In the genomic region with DNA sequence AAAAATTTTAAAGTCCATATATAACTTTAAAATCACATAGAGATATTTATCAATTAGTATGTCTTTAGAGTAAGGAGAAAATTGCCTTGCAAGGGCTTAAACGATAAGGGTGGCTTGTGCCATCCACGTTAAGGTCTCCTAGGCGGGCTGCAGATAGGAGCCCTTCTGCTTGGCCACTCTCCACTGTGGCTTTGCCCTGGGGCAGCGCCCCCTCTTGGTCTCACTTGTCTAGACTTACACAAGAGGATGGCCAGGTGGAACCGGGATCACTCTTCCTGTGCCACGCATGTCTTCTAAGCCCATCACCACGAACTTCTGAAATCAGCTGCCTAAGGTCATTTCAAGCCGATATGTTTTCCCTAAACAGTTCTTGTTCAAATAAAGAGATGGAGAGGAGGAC, we compare ENCODE assay signal across 9 cellular contexts. TPM values are rescaled to one million over a fixed set of nuclear protein-coding genes. Genes with fewer than 3 reads are reported as not detected.
A peak's percentile ranks its signal among the peaks of the same experiment; 100 is the strongest.
DNase-seq lines count a peak whose midpoint lies in the region; ATAC-seq and TF ChIP-seq lines count a peak whose summit lies in the region.
"Had no signal": no experiment of that assay in that cellular context is flagged by ENCODE, and none has a peak within 500 bp of the region (broad histone marks: within the 10 kb centered on the region; RNA-seq: fewer than 3 reads in every experiment).

No MANE protein-coding gene starts in this region.

- H3K18ac ChIP-seq in neuronal stem cell (ENCODE audit: low read length): no peak overlapping the region

- no peak overlapping the region for H3K14ac ChIP-seq in neuronal stem cell (ENCODE audit: low read length)

- H3K4me1 ChIP-seq in body of pancreas: peaks cover 40% of the 10 kb centered on the region
- peaks cover 13 to 91% (median 52%) of the 10 kb centered on the region in 6 donors for H3K4me1 ChIP-seq in spleen
- peaks cover 15 to 20% of the 10 kb centered on the region in 2 donors for H3K4me1 ChIP-seq in neuronal stem cell (ENCODE audit: control insufficient read depth in 2 of 2, insufficient read depth in 1 of 2, low read depth in 1 of 2, low read length in 2 of 2)
- peaks cover 21 to 31% of the 10 kb centered on the region in 2 donors for H3K4me1 ChIP-seq in ascending aorta

- no peak overlapping the region for H4K91ac ChIP-seq in neuronal stem cell (ENCODE audit: low read depth, low read length, poor library complexity)

- H3K9me3 ChIP-seq in body of pancreas (no peaks in the 10 kb centered on the region), spleen (no peaks in the 10 kb centered on the region), neuronal stem cell (replicated peaks in 1 of 2; ENCODE audit: control insufficient read depth in 2 of 2, insufficient read depth in 1 of 2, low read depth in 1 of 2, low read length in 2 of 2) (no peaks in the 10 kb centered on the region), ascending aorta (no peaks in the 10 kb centered on the region)

- TF ChIP-seq POLR2A in NB4 (IDR thresholded peaks at IDR 0.05; ENCODE audit: extremely low read depth, insufficient read length): no peak
- TF ChIP-seq POLR2A in body of pancreas (IDR thresholded peaks at IDR 0.05): no peak
- no peak for TF ChIP-seq POLR2A in spleen (IDR thresholded peaks at IDR 0.05)

- peaks cover 13% of the 10 kb centered on the region for H3K79me1 ChIP-seq in neuronal stem cell (ENCODE audit: low read depth, low read length)

- no peak overlapping the region for H2BK15ac ChIP-seq in neuronal stem cell (ENCODE audit: low read length)

- no peak overlapping the region for H2BK12ac ChIP-seq in neuronal stem cell (ENCODE audit: low read length)

- peaks cover 4 to 10% of the 10 kb centered on the region in 2 donors for H3K36me3 ChIP-seq in body of pancreas (replicated peaks in 1 of 2; ENCODE audit: insufficient read depth in 1 of 2, low read depth in 2 of 2)
- H3K36me3 ChIP-seq in spleen: peaks cover 0 to 65% (median 34%) of the 10 kb centered on the region in 6 donors
- peaks cover 18 to 61% of the 10 kb centered on the region in 2 donors for H3K36me3 ChIP-seq in neuronal stem cell (replicated peaks in 1 of 2; ENCODE audit: control insufficient read depth in 2 of 2, insufficient read depth in 2 of 2, low read length in 2 of 2)
- H3K36me3 ChIP-seq in ascending aorta: peaks cover 28 to 55% of the 10 kb centered on the region in 2 donors

- no peak overlapping the region for H3K4me2 ChIP-seq in neuronal stem cell (ENCODE audit: insufficient read depth, low read length, poor library complexity, severe bottlenecking)

- no peak overlapping the region for H2AK5ac ChIP-seq in neuronal stem cell (ENCODE audit: low read depth, low read length)

- intact Hi-C loops in body of pancreas (cut with DNase I) (no loop called here), spleen (cut with DNase I; ENCODE audit: low total_unique reads) (no loop called here), ascending aorta (cut with DNase I) (no loop called here)

- DNase-seq in activated CD4-positive, alpha-beta T cell treated with anti-CD3 and anti-CD28 coated beads for 48 hours: peak; percentile 65
- no peak for DNase-seq in activated CD4-positive, alpha-beta T cell treated with anti-CD3 and anti-CD28 coated beads, Interleukin-2, amount 50 U/mL, for 4 hours
- DNase-seq in NB4 (ENCODE audit: low read depth): peak; percentile 63
- peak in 3 of 4 donors; percentile 43 to 67 (median 50) for DNase-seq in body of pancreas
- no peak for DNase-seq in spleen
- DNase-seq in NCI-H2107 treated with DMSO at 0.1 percent for 48 hours (lab: John Stamatoyannopoulos, UW; ENCODE audit: unreplicated experiment): no peak
- DNase-seq in neuronal stem cell (ENCODE audit: low spot score): no peak
- no peak for DNase-seq in ascending aorta (ENCODE audit: low spot score in 2 of 2)

- H3K9ac ChIP-seq in neuronal stem cell (ENCODE audit: low read depth, low read length, poor library complexity): no peak overlapping the region

- ATAC-seq in body of pancreas: no peak

- H3K23ac ChIP-seq in neuronal stem cell (ENCODE audit: low read depth, low read length, poor library complexity): no peak overlapping the region

- H4K8ac ChIP-seq in neuronal stem cell (ENCODE audit: low read depth, low read length): no peak overlapping the region

- H3K4me3 ChIP-seq in NB4 (ENCODE audit: low read depth, low read length) (no peak overlapping the region), body of pancreas (no peak overlapping the region), spleen (no peak overlapping the region), neuronal stem cell (ENCODE audit: low read length in 2 of 2) (no peak overlapping the region), ascending aorta (no peak overlapping the region)

- WGBS in body of pancreas, 2 donors: 57 to 62% methylated on average over 8 of the region's 8 CpGs
- 74 to 89% (median 81%) methylated on average over 8 of the region's 8 CpGs for WGBS in spleen, 5 donors
- no CpG with 5 or more reads among the region's 8 CpGs for WGBS in neuronal stem cell (ENCODE audit: extremely low coverage in 2 of 2, insufficient read length in 2 of 2, insufficient replicate concordance in 1 of 2), 2 donors

- H3K4ac ChIP-seq in neuronal stem cell (ENCODE audit: low read length): no peak overlapping the region

- H3K27ac ChIP-seq in body of pancreas (no peak overlapping the region), spleen (no peak overlapping the region), neuronal stem cell (replicated peaks; ENCODE audit: low read length) (no peak overlapping the region), ascending aorta (no peak overlapping the region)
- H3K27ac ChIP-seq: epithelial cell of prostate had no signal

- TF ChIP-seq CTCF in NB4 (IDR thresholded peaks at IDR 0.05; ENCODE audit: low read depth, low read length): peak; percentile 53
- peak in 4 of 7 experiments; percentile 12 to 32 (median 26) for TF ChIP-seq CTCF in body of pancreas (IDR thresholded peaks at IDR 0.05)
- TF ChIP-seq CTCF in spleen (IDR thresholded peaks at IDR 0.05 in 8 of 11, conservative IDR thresholded peaks at IDR 0.05 in 3 of 11): peak in 6 of 11 experiments; percentile 16 to 41 (median 26)
- peak in 1 of 3 experiments; percentile 11 for TF ChIP-seq CTCF in ascending aorta (IDR thresholded peaks at IDR 0.05)

- H2BK5ac ChIP-seq in neuronal stem cell (ENCODE audit: low read length): no peak overlapping the region

- no peak overlapping the region for H2AFZ ChIP-seq in neuronal stem cell (ENCODE audit: low read length)

- no peak overlapping the region for H2BK120ac ChIP-seq in neuronal stem cell (ENCODE audit: low read depth, low read length)

- no peaks in the 10 kb centered on the region for H3K27me3 ChIP-seq in body of pancreas
- H3K27me3 ChIP-seq in spleen (replicated peaks in 1 of 7): no peaks in the 10 kb centered on the region
- H3K27me3 ChIP-seq in neuronal stem cell (ENCODE audit: control insufficient read depth in 3 of 3, insufficient read depth in 3 of 3, low read depth in 1 of 3, low read length in 3 of 3): no peaks in the 10 kb centered on the region
- no peaks in the 10 kb centered on the region for H3K27me3 ChIP-seq in ascending aorta

RNA-seq across cellular contexts. Expression of a gene that starts 2.9 kb away (rescaled TPM):
- total RNA-seq in body of pancreas: 10 to 100 TPM; 58.4 to 80.4 TPM
- total RNA-seq in spleen: 10 to 100 TPM; 33.3 to 94.6 (median 72.3) TPM
- polyA plus RNA-seq in spleen: 10 to 100 TPM; 39.5 to 73.7 (median 60.5) TPM
- polyA plus RNA-seq in neuronal stem cell (2013, experiment 1 of 2): 30.2 TPM
- polyA plus RNA-seq in neuronal stem cell (2013, experiment 2 of 2): 32.1 TPM
- 286 TPM for total RNA-seq in ascending aorta

RNA-seq across cellular contexts. Expression of a gene that starts 19.8 kb away (rescaled TPM):
- total RNA-seq in body of pancreas: 10 to 100 TPM; 51.4 to 58.7 TPM
- 100 to 1,000 TPM in 4 of 7 donors, 10 to 100 TPM in 3; 68.3 to 149 (median 103) TPM for total RNA-seq in spleen
- polyA plus RNA-seq in spleen: 10 to 100 TPM; 49.2 to 87.6 (median 87.1) TPM
- polyA plus RNA-seq in neuronal stem cell (2013, experiment 1 of 2): 29.1 TPM
- polyA plus RNA-seq in neuronal stem cell (2013, experiment 2 of 2): 30.0 TPM
- 470 TPM for total RNA-seq in ascending aorta

RNA-seq across cellular contexts. Expression of a gene that starts 27.2 kb away (rescaled TPM):
- 1 to 10 TPM; 3.3 to 4.2 TPM for total RNA-seq in body of pancreas
- total RNA-seq in spleen: 10 to 100 TPM; 44.7 to 85.4 (median 61.2) TPM
- 10 to 100 TPM; 27.0 to 51.1 (median 34.3) TPM for polyA plus RNA-seq in spleen
- 2.8 TPM for polyA plus RNA-seq in neuronal stem cell (2013, experiment 1 of 2)
- 2.5 TPM for polyA plus RNA-seq in neuronal stem cell (2013, experiment 2 of 2)
- 49.5 TPM for total RNA-seq in ascending aorta

RNA-seq across cellular contexts. Expression of a gene that starts 48.8 kb away (rescaled TPM):
- total RNA-seq in body of pancreas (10 to 100 TPM; 20.2 to 26.7 TPM), spleen (100 to 1,000 TPM; 150 to 334 (median 247) TPM), ascending aorta (675 TPM)
- polyA plus RNA-seq in spleen: 10 to 100 TPM; 29.2 to 63.1 (median 47.8) TPM
- 0.11 TPM for polyA plus RNA-seq in neuronal stem cell (2013, experiment 1 of 2)
- 0.10 TPM for polyA plus RNA-seq in neuronal stem cell (2013, experiment 2 of 2)

Comparison
In these comparisons a context has a peak if more than half of its experiments do, and no peak if none do; other contexts are left out.
1. DNase-seq: peak in activated CD4-positive, alpha-beta T cell treated with anti-CD3 and anti-CD28 coated beads for 48 hours (single experiment), NB4 (single experiment) and body of pancreas (3 of 4); none in activated CD4-positive, alpha-beta T cell treated with anti-CD3 and anti-CD28 coated beads, Interleukin-2, amount 50 U/mL, for 4 hours (0 of 2), spleen (single experiment), NCI-H2107 treated with DMSO at 0.1 percent for 48 hours (single experiment), neuronal stem cell (single experiment) and ascending aorta (0 of 2).